Comparison of ENCODE assay signal across 8 cellular contexts in the genomic region with DNA sequence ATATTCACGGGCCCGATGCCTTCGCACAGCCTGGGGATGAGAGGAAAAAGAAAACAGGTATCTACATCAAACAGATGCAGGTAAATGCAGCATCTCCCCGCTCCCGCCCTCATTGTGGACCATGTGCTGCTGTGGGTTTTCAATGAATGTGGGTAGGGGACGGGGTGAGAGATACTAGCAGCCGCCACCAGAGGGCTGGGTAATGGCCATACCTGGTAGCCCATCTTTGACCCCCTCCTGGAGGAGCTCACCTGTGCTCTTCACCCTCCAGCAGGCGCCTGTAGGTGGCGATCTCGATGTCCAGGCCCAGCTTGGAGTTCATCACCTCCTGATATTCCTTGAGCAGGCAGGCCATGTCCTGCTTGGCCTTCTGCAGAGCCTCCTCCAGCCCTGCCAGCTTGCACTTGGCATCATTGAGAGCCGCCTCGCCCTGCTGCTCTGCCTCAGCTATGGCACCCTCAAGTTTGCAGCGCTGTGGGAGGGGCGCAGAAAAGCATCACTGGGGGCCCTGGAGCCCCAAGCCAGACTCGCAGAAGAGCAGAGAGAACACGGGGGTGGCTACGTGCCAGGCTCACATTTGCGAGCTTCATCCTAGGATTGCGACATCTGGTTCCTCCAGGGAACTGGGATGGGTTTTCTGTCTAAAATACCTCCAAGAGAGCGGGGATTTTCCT. TPM values are rescaled to one million over a fixed set of nuclear protein-coding genes. Genes with fewer than 3 reads are reported as not detected.
DNase-seq lines count a peak whose midpoint lies in the region; ATAC-seq and TF ChIP-seq lines count a peak whose summit lies in the region.

No MANE protein-coding gene starts in this region.

- no peak overlapping the region for H2AFZ ChIP-seq in IMR-90 (replicated peaks; ENCODE audit: low read length, poor library complexity)

- no peak overlapping the region for H3K4me3 Mint-ChIP-seq in activated naive CD8-positive, alpha-beta T cell treated with anti-CD3 and anti-CD28 coated beads for 36 hours

- no peak overlapping the region for H2AK5ac ChIP-seq in IMR-90 (ENCODE audit: low read depth, low read length)

- no peaks in the 10 kb centered on the region for H4K20me1 ChIP-seq in IMR-90 (ENCODE audit: insufficient read depth, low read length)

- H3K79me1 ChIP-seq in IMR-90 (ENCODE audit: low read depth in 1 of 2, low read length in 2 of 2) = no peaks in the 10 kb centered on the region

- no peak overlapping the region for H2AK9ac ChIP-seq in IMR-90 (replicated peaks; ENCODE audit: low read depth, low read length, poor library complexity)

- intact Hi-C loops in IMR-90 (cut with micrococcal nuclease) = no loop called here

- H3K9me1 ChIP-seq in IMR-90 (ENCODE audit: insufficient read depth, low read length) = no peaks in the 10 kb centered on the region

- dilution Hi-C loops in IMR-90 (cut with HindIII; ENCODE audit: low sequenced_read_pairs, unreplicated experiment) = no loop called here

- H2BK15ac ChIP-seq in IMR-90 (ENCODE audit: low read depth, low read length) = no peak overlapping the region

- no peak overlapping the region for H4K8ac ChIP-seq in IMR-90 (ENCODE audit: low read depth in 2 of 2, low read length in 2 of 2)

- no peaks in the 10 kb centered on the region for H3K9me3 ChIP-seq in IMR-90 (ENCODE audit: control insufficient read depth, insufficient read depth, low read length)

- in situ Hi-C loops in IMR-90 (cut with MboI; ENCODE audit: low sequenced_read_pairs) = no loop called here

- H3K36me3 Mint-ChIP-seq in activated naive CD8-positive, alpha-beta T cell treated with anti-CD3 and anti-CD28 coated beads for 36 hours = no peaks in the 10 kb centered on the region

- H3K27ac Mint-ChIP-seq in activated naive CD8-positive, alpha-beta T cell treated with anti-CD3 and anti-CD28 coated beads for 36 hours = no peak overlapping the region

- no peak for TF ChIP-seq RAD21 in IMR-90 (IDR thresholded peaks at IDR 0.05; ENCODE audit: low read length)

- no peak for TF ChIP-seq CTCF in IMR-90 (conservative IDR thresholded peaks at IDR 0.05; ENCODE audit: low read depth, low read length)

- DNase-seq in EH (ENCODE audit: low read depth) (peak; percentile 54), IMR-90 (no peak), mucosa of gallbladder (ENCODE audit: low spot score) (peak; percentile 24), T-helper 2 cell (no peak), ureter (ENCODE audit: low spot score) (no peak)
- DNase-seq in activated naive CD8-positive, alpha-beta T cell treated with anti-CD3 and anti-CD28 coated beads for 36 hours = peak; percentile 11

- no peak overlapping the region for H2BK20ac ChIP-seq in IMR-90 (ENCODE audit: low read depth, low read length)

- POLR2A ChIA-PET in IMR-90 (lab: Charles Lee; ENCODE audit: unreplicated experiment) = no interaction called here

- H3K4ac ChIP-seq in IMR-90 (ENCODE audit: low read depth, low read length) = no peak overlapping the region

- H3K36me3 ChIP-seq in IMR-90 (ENCODE audit: control insufficient read depth, insufficient read depth, low read length) = no peaks in the 10 kb centered on the region

- CTCF ChIA-PET in IMR-90 (lab: Yijun Ruan, JAX) = interaction anchor here (0.6 kb wide), 1 partner anchor 34 kb away, joined by 3 read pairs; no protein-coding TSS in a partner anchor

- no peak overlapping the region for H4K91ac ChIP-seq in IMR-90 (ENCODE audit: insufficient read depth, low read depth, low read length)

- no peak overlapping the region; the same call in 1 of the 2 replicates for H3K56ac ChIP-seq in IMR-90 (ENCODE audit: extremely low read depth, insufficient read depth, low read length)

- H3K27me3 ChIP-seq in IMR-90 (ENCODE audit: control insufficient read depth, insufficient read depth, low read length) = peaks cover 39% of the 10 kb centered on the region

- H3K4me2 ChIP-seq in IMR-90 (ENCODE audit: low read depth, low read length) = no peak overlapping the region

- 10% methylated on average over 3 of the region's 20 CpGs; no CpG with 5 or more reads in 1 of the 2 experiments for WGBS in IMR-90 (ENCODE audit: extremely low coverage in 2 of 2, insufficient read length in 1 of 2), 2 experiments

- H3K4me3 ChIP-seq in IMR-90 (ENCODE audit: insufficient read depth, low read depth, low read length) = no peak overlapping the region

- no peaks in the 10 kb centered on the region for H3K9me3 Mint-ChIP-seq in activated naive CD8-positive, alpha-beta T cell treated with anti-CD3 and anti-CD28 coated beads for 36 hours

- TF ChIP-seq POLR2A in IMR-90 (IDR thresholded peaks at IDR 0.05; ENCODE audit: low read depth, low read length) = no peak

- H2BK5ac ChIP-seq in IMR-90 (ENCODE audit: low read depth, low read length, poor library complexity, severe bottlenecking) = no peak overlapping the region

- ATAC-seq in IMR-90 (ENCODE audit: low read depth) = no peak
- ATAC-seq in GM18511 (IDR thresholded peaks at IDR 0.05; ENCODE audit: unreplicated experiment) = no peak
- no peak for ATAC-seq in HG03196 (IDR thresholded peaks at IDR 0.05; ENCODE audit: unreplicated experiment)

- peaks cover 5% of the 10 kb centered on the region for H3K27me3 Mint-ChIP-seq in activated naive CD8-positive, alpha-beta T cell treated with anti-CD3 and anti-CD28 coated beads for 36 hours

- no peak overlapping the region for H4K5ac ChIP-seq in IMR-90 (ENCODE audit: low read depth, low read length)

- H3K9ac ChIP-seq in IMR-90 (ENCODE audit: low read depth, low read length) = no peak overlapping the region

- H3K27ac ChIP-seq in IMR-90 (ENCODE audit: insufficient read depth, low read length) = no peak overlapping the region

- no peak overlapping the region for H3K18ac ChIP-seq in IMR-90 (ENCODE audit: low read depth, low read length)

- no peak overlapping the region for H2BK120ac ChIP-seq in IMR-90 (ENCODE audit: low read depth, low read length)

- no TSS peak for BruUV-seq in IMR-90 (replicated peaks; lab: Mats Ljungman, UMichigan)

- no peaks in the 10 kb centered on the region for H3K4me1 ChIP-seq in IMR-90 (ENCODE audit: control insufficient read depth, insufficient read depth, low read length)

- no peaks in the 10 kb centered on the region for H3K4me1 Mint-ChIP-seq in activated naive CD8-positive, alpha-beta T cell treated with anti-CD3 and anti-CD28 coated beads for 36 hours

- no peak overlapping the region for H3K23ac ChIP-seq in IMR-90 (ENCODE audit: low read depth, low read length)

- no peak overlapping the region for H3K14ac ChIP-seq in IMR-90 (replicated peaks; ENCODE audit: low read depth, low read length)

TF ChIP-seq in IMR-90, 13 proteins besides CTCF, POLR2A, EP300 and RAD21:
- TF ChIP-seq ELK1 (IDR thresholded peaks at IDR 0.05; ENCODE audit: borderline replicate concordance, low read depth, low read length) = no peak
- TF ChIP-seq CEBPB (IDR thresholded peaks at IDR 0.05; ENCODE audit: low read depth, low read length) = peak; percentile 77

RNA-seq across cellular contexts. Expression of gene KRT82, which starts 10.2 kb away (rescaled TPM):
- total RNA-seq in IMR-90 (2012; rRNA removed) (not detected in 2 replicates), mucosa of gallbladder (not detected), ureter (not detected)
- polyA plus RNA-seq in IMR-90 (2012; rRNA removed) = not detected in 2 replicates
- polyA plus RNA-seq in IMR-90 (2012; cell fraction: cytosol; rRNA removed) = not detected in 2 replicates
- polyA plus RNA-seq in IMR-90 (2012; cell fraction: nucleus; rRNA removed; ENCODE audit: low replicate concordance) = not detected in 2 replicates
- total RNA-seq in activated naive CD8-positive, alpha-beta T cell treated with anti-CD3 and anti-CD28 coated beads for 36 hours = not detected

RNA-seq across cellular contexts. Expression of gene KRT84, which starts 10.4 kb away (rescaled TPM):
- total RNA-seq in IMR-90 (2012; rRNA removed) = not detected in 2 replicates
- polyA plus RNA-seq in IMR-90 (2012; rRNA removed) = not detected in 2 replicates
- not detected in 2 replicates for polyA plus RNA-seq in IMR-90 (2012; cell fraction: cytosol; rRNA removed)
- polyA plus RNA-seq in IMR-90 (2012; cell fraction: nucleus; rRNA removed; ENCODE audit: low replicate concordance) = not detected in 2 replicates
- not detected for total RNA-seq in activated naive CD8-positive, alpha-beta T cell treated with anti-CD3 and anti-CD28 coated beads for 36 hours
- not detected for total RNA-seq in mucosa of gallbladder
- total RNA-seq in ureter = not detected

RNA-seq across cellular contexts. Expression of gene KRT85, which starts 28.6 kb away (rescaled TPM):
- total RNA-seq in IMR-90 (2012; rRNA removed) (not detected in 2 replicates), mucosa of gallbladder (not detected), ureter (not detected)
- not detected in 2 replicates for polyA plus RNA-seq in IMR-90 (2012; rRNA removed)
- not detected in 2 replicates for polyA plus RNA-seq in IMR-90 (2012; cell fraction: cytosol; rRNA removed)
- polyA plus RNA-seq in IMR-90 (2012; cell fraction: nucleus; rRNA removed; ENCODE audit: low replicate concordance) = not detected in 2 replicates
- not detected for total RNA-seq in activated naive CD8-positive, alpha-beta T cell treated with anti-CD3 and anti-CD28 coated beads for 36 hours

RNA-seq across cellular contexts. Expression of gene KRT75, which starts 38.3 kb away (rescaled TPM):
- not detected in 2 replicates for total RNA-seq in IMR-90 (2012; rRNA removed)
- not detected in 2 replicates for polyA plus RNA-seq in IMR-90 (2012; rRNA removed)
- polyA plus RNA-seq in IMR-90 (2012; cell fraction: cytosol; rRNA removed) = not detected in 2 replicates
- not detected in 2 replicates for polyA plus RNA-seq in IMR-90 (2012; cell fraction: nucleus; rRNA removed; ENCODE audit: low replicate concordance)
- total RNA-seq in activated naive CD8-positive, alpha-beta T cell treated with anti-CD3 and anti-CD28 coated beads for 36 hours = not detected
- not detected for total RNA-seq in mucosa of gallbladder
- total RNA-seq in ureter = not detected

RNA-seq across cellular contexts. Expression of gene KRT6B, which starts 56.0 kb away (rescaled TPM):
- not detected in 2 replicates for total RNA-seq in IMR-90 (2012; rRNA removed)
- not detected in 2 replicates for polyA plus RNA-seq in IMR-90 (2012; rRNA removed)
- polyA plus RNA-seq in IMR-90 (2012; cell fraction: cytosol; rRNA removed) = not detected in 2 replicates
- polyA plus RNA-seq in IMR-90 (2012; cell fraction: nucleus; rRNA removed; ENCODE audit: low replicate concordance) = not detected in 2 replicates
- total RNA-seq in activated naive CD8-positive, alpha-beta T cell treated with anti-CD3 and anti-CD28 coated beads for 36 hours = not detected
- total RNA-seq in mucosa of gallbladder = not detected
- 0.36 TPM for total RNA-seq in ureter

Comparison
In these comparisons a context has a peak if more than half of its experiments do, and no peak if none do; other contexts are left out.
1. DNase-seq: peak in EH (single experiment), activated naive CD8-positive, alpha-beta T cell treated with anti-CD3 and anti-CD28 coated beads for 36 hours (single experiment) and mucosa of gallbladder (single experiment); none in IMR-90 (single experiment), T-helper 2 cell (0 of 5) and ureter (single experiment).